In the genomic region with DNA sequence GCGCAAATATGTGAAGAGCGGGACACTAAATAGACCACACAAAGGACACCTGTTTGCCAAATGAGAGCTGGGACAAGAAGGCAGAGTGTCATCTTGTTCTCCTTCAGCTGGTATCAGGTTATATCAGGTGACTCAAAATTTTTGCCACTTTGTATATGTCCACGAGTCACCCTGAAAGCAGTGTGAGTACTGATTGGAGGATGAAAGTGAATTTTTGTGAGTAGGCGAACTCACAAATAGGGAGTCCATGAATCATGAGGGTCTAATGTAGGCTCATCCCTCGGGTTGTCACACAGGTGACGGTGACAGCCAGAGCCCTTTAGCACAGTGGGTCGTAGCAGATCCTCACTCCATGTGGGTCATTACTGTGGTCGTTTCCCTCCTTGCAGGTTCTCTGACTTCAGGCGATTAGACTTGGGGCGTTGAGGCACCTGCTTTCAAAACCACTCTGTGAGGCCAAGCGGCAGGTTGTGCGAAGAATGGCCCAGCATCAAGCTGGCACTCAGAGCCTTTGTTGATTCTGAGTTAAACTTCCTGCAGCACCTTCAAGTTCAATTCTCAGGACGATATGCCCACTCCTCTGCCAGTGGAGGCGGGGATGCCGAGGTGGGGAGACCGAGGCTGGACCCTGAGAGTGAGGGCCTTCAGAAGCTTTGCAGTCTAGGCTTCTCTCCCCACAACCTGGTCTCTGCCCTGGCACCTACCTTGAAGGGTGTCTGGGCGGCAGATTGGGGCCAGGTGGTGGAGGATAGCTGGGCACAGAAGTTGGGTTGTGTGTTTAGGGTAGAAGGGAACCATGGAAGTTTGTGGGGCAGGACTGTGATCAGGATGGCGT, we compare ENCODE assay signal across 29 cellular contexts.
A peak's percentile ranks its signal among the peaks of the same experiment; 100 is the strongest.
DNase-seq lines count a peak whose midpoint lies in the region; ATAC-seq and TF ChIP-seq lines count a peak whose summit lies in the region.
"Had no signal": no experiment of that assay in that cellular context is flagged by ENCODE, and none has a peak within 500 bp of the region (broad histone marks: within the 10 kb centered on the region; RNA-seq: fewer than 3 reads in every experiment).

No MANE protein-coding gene starts in this region.

- no peaks in the 10 kb centered on the region for H3K4me1 Mint-ChIP-seq in stimulated activated effector memory CD8-positive, alpha-beta T cell treated with anti-CD3 and anti-CD28 coated beads, Interleukin-12 subunit alpha, Interleukin-12 subunit beta, amount 100 ng/mL, for 72 hours

- peaks cover 0 to 3% of the 10 kb centered on the region in 2 experiments; a peak in 1 of 4 replicates for H3K79me1 ChIP-seq in IMR-90 (ENCODE audit: low read depth in 1 of 2, low read length in 2 of 2)

- H3K9me3 ChIP-seq in IMR-90 (ENCODE audit: control insufficient read depth, insufficient read depth, low read length) = no peaks in the 10 kb centered on the region
- H3K9me3 ChIP-seq: breast epithelium, lower lobe of right lung, ovary had no signal

- CTCF ChIA-PET in IMR-90 (lab: Yijun Ruan, JAX) = no interaction called here

- H3K23ac ChIP-seq in IMR-90 (ENCODE audit: low read depth, low read length) = no peak overlapping the region

- no peaks in the 10 kb centered on the region for H3K36me3 ChIP-seq in IMR-90 (ENCODE audit: control insufficient read depth, insufficient read depth, low read length)
- H3K36me3 ChIP-seq: breast epithelium, lower lobe of right lung, ovary, tibial nerve had no signal

- H3K56ac ChIP-seq in IMR-90 (ENCODE audit: extremely low read depth, insufficient read depth, low read length) = no peak overlapping the region

- H4K91ac ChIP-seq in IMR-90 (ENCODE audit: insufficient read depth, low read depth, low read length) = no peak overlapping the region

- H2BK120ac ChIP-seq in IMR-90 (ENCODE audit: low read depth, low read length) = no peak overlapping the region

- no peak overlapping the region for H3K9ac ChIP-seq in IMR-90 (ENCODE audit: low read depth, low read length)

- H2AFZ ChIP-seq in IMR-90 (replicated peaks; ENCODE audit: low read length, poor library complexity) = no peak overlapping the region

- no peak overlapping the region for H3K27ac Mint-ChIP-seq in activated naive CD4-positive, alpha-beta T cell treated with anti-CD3 and anti-CD28 coated beads, Interleukin-2, amount 50 U/mL, for 72 hours
- H3K27ac Mint-ChIP-seq in stimulated activated effector memory CD8-positive, alpha-beta T cell treated with anti-CD3 and anti-CD28 coated beads, Interleukin-12 subunit alpha, Interleukin-12 subunit beta, amount 100 ng/mL, for 72 hours = no peak overlapping the region
- H3K27ac Mint-ChIP-seq: HFFc6 had no signal

- H3K27me3 ChIP-seq in IMR-90 (ENCODE audit: control insufficient read depth, insufficient read depth, low read length) = peaks cover 3% of the 10 kb centered on the region
- H3K27me3 ChIP-seq: breast epithelium, ovary, tibial nerve had no signal

- TF ChIP-seq POLR2A in IMR-90 (IDR thresholded peaks at IDR 0.05; ENCODE audit: low read depth, low read length) = no peak

- peaks cover 9% of the 10 kb centered on the region; the same call in 1 of the 2 replicates for H4K20me1 ChIP-seq in IMR-90 (ENCODE audit: insufficient read depth, low read length)

- H3K4me3 ChIP-seq in IMR-90 (ENCODE audit: insufficient read depth, low read depth, low read length) = no peak overlapping the region
- H3K4me3 ChIP-seq: A549, breast epithelium, lower lobe of right lung, ovary, skin epidermis, tibial nerve had no signal

- no peak overlapping the region for H3K4me3 Mint-ChIP-seq in stimulated activated effector memory CD8-positive, alpha-beta T cell treated with anti-CD3 and anti-CD28 coated beads, Interleukin-12 subunit alpha, Interleukin-12 subunit beta, amount 100 ng/mL, for 72 hours
- H3K4me3 Mint-ChIP-seq: HFFc6, nephron had no signal

- H2AK9ac ChIP-seq in IMR-90 (replicated peaks; ENCODE audit: low read depth, low read length, poor library complexity) = no peak overlapping the region

- peaks cover 14% of the 10 kb centered on the region; the same call in 1 of the 2 replicates for H3K9me1 ChIP-seq in IMR-90 (ENCODE audit: insufficient read depth, low read length)

- H3K18ac ChIP-seq in IMR-90 (ENCODE audit: low read depth, low read length) = no peak overlapping the region

- H3K14ac ChIP-seq in IMR-90 (replicated peaks; ENCODE audit: low read depth, low read length) = no peak overlapping the region

- WGBS in IMR-90 (ENCODE audit: extremely low coverage in 2 of 2, insufficient read length in 1 of 2), 2 experiments = 85% methylated on average over 9 of the region's 18 CpGs; no CpG with 5 or more reads in 1 of the 2 experiments

- no peak overlapping the region for H2AK5ac ChIP-seq in IMR-90 (ENCODE audit: low read depth, low read length)

- H2BK5ac ChIP-seq in IMR-90 (ENCODE audit: low read depth, low read length, poor library complexity, severe bottlenecking) = no peak overlapping the region

- H2BK20ac ChIP-seq in IMR-90 (ENCODE audit: low read depth, low read length) = no peak overlapping the region

- no peaks in the 10 kb centered on the region for H3K36me3 Mint-ChIP-seq in activated naive CD4-positive, alpha-beta T cell treated with anti-CD3 and anti-CD28 coated beads, Interleukin-2, amount 50 U/mL, for 72 hours
- H3K36me3 Mint-ChIP-seq in stimulated activated effector memory CD8-positive, alpha-beta T cell treated with anti-CD3 and anti-CD28 coated beads, Interleukin-12 subunit alpha, Interleukin-12 subunit beta, amount 100 ng/mL, for 72 hours = no peaks in the 10 kb centered on the region

- no peak overlapping the region for H3K4me2 ChIP-seq in IMR-90 (ENCODE audit: low read depth, low read length)
- H3K4me2 ChIP-seq: A549 had no signal

- H4K8ac ChIP-seq in IMR-90 (ENCODE audit: low read depth in 2 of 2, low read length in 2 of 2) = no peak overlapping the region

- BruUV-seq in IMR-90 (replicated peaks; lab: Mats Ljungman, UMichigan) = no TSS peak

- dilution Hi-C loops in IMR-90 (cut with HindIII; ENCODE audit: low sequenced_read_pairs, unreplicated experiment) = no loop called here

- H3K4ac ChIP-seq in IMR-90 (ENCODE audit: low read depth, low read length) = no peak overlapping the region

- peak in 1 of 2 donors; percentile 16 for DNase-seq in activated naive CD4-positive, alpha-beta T cell treated with anti-CD3 and anti-CD28 coated beads, Interleukin-2, amount 50 U/mL, for 72 hours (ENCODE audit: low spot score in 2 of 2)
- no peak for DNase-seq in activated naive CD4-positive, alpha-beta T cell treated with Interleukin-2 at 50 U/mL for 16 hours
- DNase-seq in IMR-90 (peak; percentile 25), ecto neural progenitor cell (ENCODE audit: low spot score) (peak; percentile 24), DMS79 treated with DMSO at 0.1 percent for 48 hours (lab: John Stamatoyannopoulos, UW) (no peak)
- DNase-seq in stimulated activated effector memory CD8-positive, alpha-beta T cell treated with anti-CD3 and anti-CD28 coated beads, Interleukin-12 subunit alpha, Interleukin-12 subunit beta, amount 100 ng/mL, for 72 hours (ENCODE audit: low spot score in 2 of 2) = peak in 1 of 2 donors; percentile 34
- DNase-seq in activated CD8-positive, alpha-beta memory T cell treated with anti-CD3 and anti-CD28 coated beads, Interleukin-2, amount 50 U/mL, for 48 hours = no peak
- DNase-seq: activated CD4-positive, alpha-beta T cell treated with anti-CD3 and anti-CD28 coated beads, Interleukin-2, amount 50 U/mL, for 48 hours; activated CD4-positive, CD25-positive, alpha-beta regulatory T cell; AML-193; amniotic stem cell; DMS79; effector memory CD4-positive, alpha-beta T cell; erythroblast; HFFc6; kidney; lower lobe of right lung; NCI-H1092 treated with DMSO at 0.1 percent for 48 hours; NCI-H1930; NCI-H69; ovary; T-helper 1 cell had no signal

- intact Hi-C loops in IMR-90 (cut with micrococcal nuclease) = no loop called here

- in situ Hi-C loops in IMR-90 (cut with MboI; ENCODE audit: low sequenced_read_pairs) = no loop called here

- H3K4me1 ChIP-seq in IMR-90 (ENCODE audit: control insufficient read depth, insufficient read depth, low read length) = no peaks in the 10 kb centered on the region
- H3K4me1 ChIP-seq: breast epithelium had no signal

- no peak for TF ChIP-seq RAD21 in IMR-90 (IDR thresholded peaks at IDR 0.05; ENCODE audit: low read length)

- no peak overlapping the region for H3K27ac ChIP-seq in IMR-90 (ENCODE audit: insufficient read depth, low read length)
- H3K27ac ChIP-seq: breast epithelium, lower lobe of right lung, ovary, skin epidermis, tibial nerve had no signal

- ATAC-seq in activated naive CD4-positive, alpha-beta T cell treated with anti-CD3 and anti-CD28 coated beads, Interleukin-2, amount 50 U/mL, for 72 hours = peak; percentile 24 to 77
- ATAC-seq in IMR-90 (ENCODE audit: low read depth) (no peak), GM18867 (IDR thresholded peaks at IDR 0.05; ENCODE audit: unreplicated experiment) (no peak)
- peak; percentile 38 for ATAC-seq in stimulated activated effector memory CD8-positive, alpha-beta T cell treated with anti-CD3 and anti-CD28 coated beads, Interleukin-12 subunit alpha, Interleukin-12 subunit beta, amount 100 ng/mL, for 72 hours
- ATAC-seq: HepG2, lower lobe of right lung had no signal

- no peak overlapping the region for H4K5ac ChIP-seq in IMR-90 (ENCODE audit: low read depth, low read length)

- POLR2A ChIA-PET in IMR-90 (lab: Charles Lee; ENCODE audit: unreplicated experiment) = interaction anchor here (0.6 kb wide), 1 partner anchor 726 kb away, joined by 4 read pairs; no protein-coding TSS in a partner anchor

- no peak for TF ChIP-seq CTCF in IMR-90 (conservative IDR thresholded peaks at IDR 0.05; ENCODE audit: low read depth, low read length)

- H3K9me3 Mint-ChIP-seq in activated naive CD4-positive, alpha-beta T cell treated with anti-CD3 and anti-CD28 coated beads, Interleukin-2, amount 50 U/mL, for 72 hours = no peaks in the 10 kb centered on the region
- H3K9me3 Mint-ChIP-seq in stimulated activated effector memory CD8-positive, alpha-beta T cell treated with anti-CD3 and anti-CD28 coated beads, Interleukin-12 subunit alpha, Interleukin-12 subunit beta, amount 100 ng/mL, for 72 hours = no peaks in the 10 kb centered on the region
- H3K9me3 Mint-ChIP-seq: HFFc6, nephron had no signal

- no peak overlapping the region for H2BK15ac ChIP-seq in IMR-90 (ENCODE audit: low read depth, low read length)

TF ChIP-seq in IMR-90, 13 proteins besides CTCF, POLR2A, EP300 and RAD21 (continues in another document):
- TF ChIP-seq FOS (IDR thresholded peaks at IDR 0.05; ENCODE audit: low read depth, low read length) (no peak), CHD1 (IDR thresholded peaks at IDR 0.05; ENCODE audit: low read depth, low read length) (no peak), NFE2L2 (IDR thresholded peaks at IDR 0.05; ENCODE audit: low read depth, low read length) (no peak), MAFK (IDR thresholded peaks at IDR 0.05; ENCODE audit: low read depth, low read length) (no peak)
- TF ChIP-seq, protein P1, sequence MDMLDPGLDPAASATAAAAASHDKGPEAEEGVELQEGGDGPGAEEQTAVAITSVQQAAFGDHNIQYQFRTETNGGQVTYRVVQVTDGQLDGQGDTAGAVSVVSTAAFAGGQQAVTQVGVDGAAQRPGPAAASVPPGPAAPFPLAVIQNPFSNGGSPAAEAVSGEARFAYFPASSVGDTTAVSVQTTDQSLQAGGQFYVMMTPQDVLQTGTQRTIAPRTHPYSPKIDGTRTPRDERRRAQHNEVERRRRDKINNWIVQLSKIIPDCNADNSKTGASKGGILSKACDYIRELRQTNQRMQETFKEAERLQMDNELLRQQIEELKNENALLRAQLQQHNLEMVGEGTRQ (IDR thresholded peaks at IDR 0.05; ENCODE audit: low read depth, low read length) = no peak

Comparison
In these comparisons a context has a peak if more than half of its experiments do, and no peak if none do; other contexts are left out.
1. ATAC-seq: peak in activated naive CD4-positive, alpha-beta T cell treated with anti-CD3 and anti-CD28 coated beads, Interleukin-2, amount 50 U/mL, for 72 hours (2 of 2) and stimulated activated effector memory CD8-positive, alpha-beta T cell treated with anti-CD3 and anti-CD28 coated beads, Interleukin-12 subunit alpha, Interleukin-12 subunit beta, amount 100 ng/mL, for 72 hours (single experiment); none in IMR-90 (single experiment) and GM18867 (single experiment).
2. DNase-seq: peak in IMR-90 (single experiment) and ecto neural progenitor cell (single experiment); none in activated naive CD4-positive, alpha-beta T cell treated with Interleukin-2 at 50 U/mL for 16 hours (single experiment), activated CD8-positive, alpha-beta memory T cell treated with anti-CD3 and anti-CD28 coated beads, Interleukin-2, amount 50 U/mL, for 48 hours (single experiment) and DMS79 treated with DMSO at 0.1 percent for 48 hours (single experiment).